In the genomic region with DNA sequence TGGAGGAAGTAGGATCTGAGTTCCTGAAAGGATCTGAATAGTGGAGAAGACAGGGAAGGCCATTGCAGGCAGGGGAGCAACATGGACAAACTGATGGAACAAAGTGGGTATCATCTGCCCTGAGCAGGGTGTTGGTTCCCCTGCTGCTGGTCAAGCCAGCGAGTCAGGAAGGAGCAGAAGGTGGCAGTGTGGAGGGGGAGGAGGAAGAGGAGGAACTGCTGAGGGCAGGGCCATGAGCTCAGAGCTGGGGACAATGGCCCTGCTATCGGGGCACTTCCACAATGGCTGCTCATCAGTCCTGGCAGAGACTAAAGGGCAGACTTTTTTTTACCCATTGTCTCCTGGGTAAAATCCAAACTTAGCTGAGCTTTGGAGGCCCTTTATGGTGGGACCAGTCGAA, we compare ENCODE assay signal across 15 cellular contexts. TPM values are rescaled to one million over a fixed set of nuclear protein-coding genes. Genes with fewer than 3 reads are reported as not detected.
"Had no signal": no experiment of that assay in that cellular context is flagged by ENCODE, and none has a peak within 500 bp of the region (broad histone marks: within the 10 kb centered on the region; RNA-seq: fewer than 3 reads in every experiment).

No MANE protein-coding gene starts in this region.

- H3K27me3 ChIP-seq: hepatocyte, neutrophil, testis had no signal

- H3K9ac ChIP-seq: parathyroid adenoma had no signal

- H3K4me3 ChIP-seq: hepatocyte, left ventricle myocardium inferior, stomach, testis had no signal

- DNase-seq: activated CD4-positive, alpha-beta T cell treated with anti-CD3 and anti-CD28 coated beads, Interleukin-2, amount 50 U/mL, for 48 hours; activated naive CD4-positive, alpha-beta T cell treated with anti-CD3 and anti-CD28 coated beads, Interleukin-2, amount 50 U/mL, for 16 hours; activated T-cell treated with anti-CD3 and anti-CD28 coated beads, Interleukin-2, amount 50 U/mL, for 24 hours; dermis blood vessel endothelial cell; kidney; left ventricle myocardium inferior; natural killer cell; stimulated activated CD4-positive, alpha-beta T cell treated with anti-CD3 and anti-CD28 coated beads, Interleukin-12 subunit alpha, Interleukin-12 subunit beta, amount 100 ng/mL, for 4 hours; stimulated activated CD4-positive, alpha-beta T cell treated with anti-CD3 and anti-CD28 coated beads, Interleukin-2, amount 100 ng/mL, for 24 hours; stomach; testis had no signal

- H3K36me3 ChIP-seq: left ventricle myocardium inferior, neutrophil, stomach had no signal

- ATAC-seq: natural killer cell had no signal

- H2AFZ ChIP-seq: hepatocyte, parathyroid adenoma had no signal

- H3K4me1 ChIP-seq: left ventricle myocardium inferior, parathyroid adenoma, stomach, testis had no signal

- H3K79me2 ChIP-seq: hepatocyte, parathyroid adenoma had no signal

- H3K27ac ChIP-seq: hepatocyte, left ventricle myocardium inferior, neutrophil, parathyroid adenoma, stomach, testis, VCaP had no signal

- H3K4me2 ChIP-seq: hepatocyte had no signal

- H3K9me3 ChIP-seq: left ventricle myocardium inferior, neutrophil, stomach, testis had no signal

RNA-seq across cellular contexts. Expression of gene CNBD2, which starts 13.6 kb away (rescaled TPM):
- polyA plus RNA-seq: hepatocyte had no signal
